ENCODE assay signal across 8 cellular contexts in the genomic region with DNA sequence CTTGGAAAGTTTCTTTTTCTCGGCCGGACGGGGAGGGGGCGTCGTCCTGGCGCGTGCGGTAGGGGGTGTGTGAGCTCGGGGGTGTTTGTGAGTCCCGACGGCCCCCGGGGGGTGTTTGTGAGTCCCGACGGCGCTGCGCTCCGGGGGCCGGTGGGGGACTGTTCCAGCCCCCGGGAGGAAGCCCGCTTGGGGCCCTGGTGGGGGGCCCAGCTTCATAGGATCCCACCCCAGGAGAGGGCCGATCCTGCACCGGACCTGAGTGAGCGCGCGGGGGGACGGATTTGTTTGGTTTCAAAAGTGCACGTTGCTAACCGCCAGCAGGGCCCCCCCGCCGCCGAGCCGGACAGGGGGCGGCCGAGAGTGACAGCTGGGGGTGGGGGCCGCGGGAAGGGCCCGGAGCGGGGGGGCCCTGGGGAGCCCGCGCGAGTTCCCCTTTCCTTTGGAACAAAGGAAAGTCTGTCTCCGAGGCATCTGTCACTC. TPM values are rescaled to one million over a fixed set of nuclear protein-coding genes. Genes with fewer than 3 reads are reported as not detected.
DNase-seq lines count a peak whose midpoint lies in the region; ATAC-seq and TF ChIP-seq lines count a peak whose summit lies in the region.

No MANE protein-coding gene starts in this region.

- no peaks in the 10 kb centered on the region for H3K27me3 Mint-ChIP-seq in activated CD8-positive, alpha-beta T cell treated with anti-CD3 and anti-CD28 coated beads, Interleukin-2, amount 10 ng/mL, durations not matched to agents 7 days and 5 days (ENCODE audit: low read depth)

- H3K79me2 ChIP-seq in Karpas-422 (ENCODE audit: low read length) = peaks cover 62% of the 10 kb centered on the region

- peak overlapping the region; percentile 86 for H3K4me3 Mint-ChIP-seq in activated CD8-positive, alpha-beta T cell treated with anti-CD3 and anti-CD28 coated beads, Interleukin-2, amount 10 ng/mL, durations not matched to agents 7 days and 5 days

- H3K4me3 ChIP-seq in Karpas-422 (ENCODE audit: low read length) = peak overlapping the region; percentile 98
- peak overlapping the region; percentile 81 for H3K4me3 ChIP-seq in fibroblast of villous mesenchyme (ENCODE audit: low read depth, low read length)
- H3K4me3 ChIP-seq in neuron (ENCODE audit: low read length) = peak overlapping the region; percentile 89

- H3K4me1 ChIP-seq in Karpas-422 (ENCODE audit: low read length) (peaks cover 21% of the 10 kb centered on the region), neuron (ENCODE audit: insufficient read depth, low read length) (peaks cover 26% of the 10 kb centered on the region)

- DNase-seq in GM10266 (ENCODE audit: extremely low spot score) (peak; percentile 74), Karpas-422 (peak; percentile 80), fibroblast of villous mesenchyme (ENCODE audit: low read depth) (no peak), mesenteric fat pad (ENCODE audit: low spot score) (no peak), NCI-H2081 treated with DMSO at 0.1 percent for 48 hours (lab: John Stamatoyannopoulos, UW) (no peak), HCEC 1CT (no peak)
- peak; percentile 38 for DNase-seq in activated CD8-positive, alpha-beta T cell treated with anti-CD3 and anti-CD28 coated beads, Interleukin-2, amount 10 ng/mL, durations not matched to agents 7 days and 5 days

- H3K9me3 ChIP-seq in Karpas-422 (ENCODE audit: low read length) = no peaks in the 10 kb centered on the region
- H3K9me3 ChIP-seq in neuron (ENCODE audit: low read length) = no peaks in the 10 kb centered on the region

- POLR2A ChIA-PET in activated CD8-positive, alpha-beta T cell treated with anti-CD3 and anti-CD28 coated beads, Interleukin-2, amount 10 ng/mL, durations not matched to agents 7 days and 5 days (lab: Charles Lee) = interaction anchor here (0.8 to 6.6 kb wide), 10 partner anchors 10 to 182 kb away, joined by 3 to 70 read pairs (median 6); a partner anchor contains a TSS

- peak overlapping the region; percentile 81 for H3K27ac Mint-ChIP-seq in activated CD8-positive, alpha-beta T cell treated with anti-CD3 and anti-CD28 coated beads, Interleukin-2, amount 10 ng/mL, durations not matched to agents 7 days and 5 days

- TF ChIP-seq CTCF in GM10266 (IDR thresholded peaks at IDR 0.05; ENCODE audit: control insufficient read depth, insufficient read depth, low read depth, missing control alignments) (no peak), fibroblast of villous mesenchyme (IDR thresholded peaks at IDR 0.05; ENCODE audit: insufficient read depth, low read depth, low read length) (no peak)

- H3K36me3 ChIP-seq in Karpas-422 (ENCODE audit: insufficient read depth, low read length) (peaks cover 2% of the 10 kb centered on the region; the same call in 1 of the 2 replicates), neuron (ENCODE audit: insufficient read depth, low read length) (peaks cover 10% of the 10 kb centered on the region)

- peaks cover 23% of the 10 kb centered on the region; the same call in 1 of the 2 replicates for H4K20me1 ChIP-seq in Karpas-422 (ENCODE audit: insufficient read depth, low read depth, low read length)

- H3K4me2 ChIP-seq in Karpas-422 (ENCODE audit: low read depth, low read length, poor library complexity, severe bottlenecking) = peak overlapping the region; percentile 94

- H2AFZ ChIP-seq in Karpas-422 (ENCODE audit: low read length) = no peak overlapping the region
- H2AFZ ChIP-seq in neuron (ENCODE audit: low read depth, low read length) = peak overlapping the region; percentile 69

- H3K9ac ChIP-seq in Karpas-422 (ENCODE audit: low read length) = peak overlapping the region; percentile 98

- H3K9me2 ChIP-seq in Karpas-422 (replicated peaks; ENCODE audit: insufficient read depth, low read length) = no peaks in the 10 kb centered on the region

- H3K36me3 Mint-ChIP-seq in activated CD8-positive, alpha-beta T cell treated with anti-CD3 and anti-CD28 coated beads, Interleukin-2, amount 10 ng/mL, durations not matched to agents 7 days and 5 days (ENCODE audit: low read depth) = peaks cover 25% of the 10 kb centered on the region

- CTCF ChIA-PET in activated CD8-positive, alpha-beta T cell treated with anti-CD3 and anti-CD28 coated beads, Interleukin-2, amount 10 ng/mL, durations not matched to agents 7 days and 5 days (lab: Charles Lee) = interaction anchor here (0.8 to 6.2 kb wide), 7 partner anchors 9 to 31 kb away, joined by 3 to 44 read pairs (median 5); a partner anchor contains a TSS

- H3K9me3 Mint-ChIP-seq in activated CD8-positive, alpha-beta T cell treated with anti-CD3 and anti-CD28 coated beads, Interleukin-2, amount 10 ng/mL, durations not matched to agents 7 days and 5 days (ENCODE audit: insufficient read depth) = no peaks in the 10 kb centered on the region

- H3K27ac ChIP-seq in Karpas-422 (ENCODE audit: low read length) = peak overlapping the region; percentile 89

- ATAC-seq in activated CD8-positive, alpha-beta T cell treated with anti-CD3 and anti-CD28 coated beads, Interleukin-2, amount 10 ng/mL, durations not matched to agents 7 days and 5 days = peak; percentile 2

- H3K27me3 ChIP-seq in Karpas-422 (ENCODE audit: low read length) (no peaks in the 10 kb centered on the region), neuron (ENCODE audit: insufficient read depth, low read length) (no peaks in the 10 kb centered on the region)

- H3K4me1 Mint-ChIP-seq in activated CD8-positive, alpha-beta T cell treated with anti-CD3 and anti-CD28 coated beads, Interleukin-2, amount 10 ng/mL, durations not matched to agents 7 days and 5 days (ENCODE audit: low read depth) = peaks cover 40% of the 10 kb centered on the region

RNA-seq across cellular contexts. Expression of a gene that starts 0.4 kb away (rescaled TPM):
- 21.3 and 33.7 TPM in 2 replicates for total RNA-seq in Karpas-422 (2014; rRNA removed; shearing (Covaris generic); ENCODE audit: low replicate concordance)
- total RNA-seq in activated CD8-positive, alpha-beta T cell treated with anti-CD3 and anti-CD28 coated beads, Interleukin-2, amount 10 ng/mL, durations not matched to agents 7 days and 5 days = 10 to 100 TPM; 29.2 to 32.9 TPM
- total RNA-seq in fibroblast of villous mesenchyme = 10.3 and 10.4 TPM in 2 replicates
- 9.3 TPM for total RNA-seq in mesenteric fat pad

RNA-seq across cellular contexts. Expression of a gene that starts 31.7 kb away (rescaled TPM):
- total RNA-seq in Karpas-422 (2014; rRNA removed; shearing (Covaris generic); ENCODE audit: low replicate concordance) = 82.1 and 89.0 TPM in 2 replicates
- 100 to 1,000 TPM; 108 to 109 TPM for total RNA-seq in activated CD8-positive, alpha-beta T cell treated with anti-CD3 and anti-CD28 coated beads, Interleukin-2, amount 10 ng/mL, durations not matched to agents 7 days and 5 days
- total RNA-seq in fibroblast of villous mesenchyme (67.3 and 103 TPM in 2 replicates), mesenteric fat pad (109 TPM)

RNA-seq across cellular contexts. Expression of a gene that starts 32.5 kb away (rescaled TPM):
- not detected in 2 replicates for total RNA-seq in Karpas-422 (2014; rRNA removed; shearing (Covaris generic); ENCODE audit: low replicate concordance)
- total RNA-seq in activated CD8-positive, alpha-beta T cell treated with anti-CD3 and anti-CD28 coated beads, Interleukin-2, amount 10 ng/mL, durations not matched to agents 7 days and 5 days = under 1 TPM; 0.18 to 0.31 TPM
- total RNA-seq in fibroblast of villous mesenchyme = 184 and 195 TPM in 2 replicates
- total RNA-seq in mesenteric fat pad = 518 TPM

Comparison
In these comparisons a context has a peak if more than half of its experiments do, and no peak if none do; other contexts are left out.
1. DNase-seq: peak in GM10266 (single experiment), Karpas-422 (single experiment) and activated CD8-positive, alpha-beta T cell treated with anti-CD3 and anti-CD28 coated beads, Interleukin-2, amount 10 ng/mL, durations not matched to agents 7 days and 5 days (single experiment); none in fibroblast of villous mesenchyme (single experiment), mesenteric fat pad (single experiment), NCI-H2081 treated with DMSO at 0.1 percent for 48 hours (single experiment) and HCEC 1CT (single experiment).
2. RNA of a gene that starts 32.5 kb away (total RNA-seq): 518 TPM in mesenteric fat pad (single experiment) and 184 to 195 TPM in fibroblast of villous mesenchyme; 0.18 to 0.31 TPM in activated CD8-positive, alpha-beta T cell treated with anti-CD3 and anti-CD28 coated beads, Interleukin-2, amount 10 ng/mL, durations not matched to agents 7 days and 5 days and not detected in Karpas-422; every median in the first group is over 100 times any median in the second.
3. Peak in every context shown above with its lines, with median percentiles within 50 percentile points of each other: H3K4me3 ChIP-seq.